8 cellular contexts compared by ENCODE assay signal in genomic region chr3:48466386-48467109, GRCh38. TPM values are rescaled to one million over a fixed set of nuclear protein-coding genes. Genes with fewer than 3 reads are reported as not detected.
DNase-seq lines count a peak whose midpoint lies in the region; ATAC-seq, FAIRE-seq and TF ChIP-seq lines count a peak whose summit lies in the region.

No MANE protein-coding gene starts in this region.

- H3K18ac ChIP-seq in IMR-90 (ENCODE audit: low read depth, low read length), result peak overlapping the region; percentile 10; the same call in 1 of the 2 replicates

- H3K27me3 ChIP-seq in IMR-90 (ENCODE audit: control insufficient read depth, insufficient read depth, low read length) (no peaks in the 10 kb centered on the region), right cardiac atrium (ENCODE audit: control insufficient read depth, insufficient read depth) (no peaks in the 10 kb centered on the region), small intestine (ENCODE audit: control insufficient read depth in 2 of 2, insufficient read depth in 2 of 2, low read length in 2 of 2) (no peaks in the 10 kb centered on the region)

- no peak for FAIRE-seq in small intestine (lab: Jason Lieb, UNC)

- peak overlapping the region; percentile 71 for H4K5ac ChIP-seq in IMR-90 (ENCODE audit: low read depth, low read length)

- H3K4me3 ChIP-seq in IMR-90 (ENCODE audit: insufficient read depth, low read depth, low read length), result peak overlapping the region; percentile 52
- H3K4me3 ChIP-seq in right cardiac atrium (ENCODE audit: low read length), result peak overlapping the region; percentile 54
- H3K4me3 ChIP-seq in small intestine (ENCODE audit: low read depth in 1 of 2, low read length in 2 of 2), result peak overlapping the region; percentile 52 to 70

- H3K36me3 Mint-ChIP-seq in activated naive CD8-positive, alpha-beta T cell treated with anti-CD3 and anti-CD28 coated beads for 36 hours, result peaks cover 40% of the 10 kb centered on the region

- no peak for TF ChIP-seq POLR2A in IMR-90 (IDR thresholded peaks at IDR 0.05; ENCODE audit: low read depth, low read length)

- H3K36me3 ChIP-seq in IMR-90 (ENCODE audit: control insufficient read depth, insufficient read depth, low read length) (peaks cover 34% of the 10 kb centered on the region), small intestine (ENCODE audit: control insufficient read depth in 2 of 2, insufficient read depth in 2 of 2, low read length in 2 of 2) (no peaks in the 10 kb centered on the region)

- no peaks in the 10 kb centered on the region for H3K9me3 ChIP-seq in IMR-90 (ENCODE audit: control insufficient read depth, insufficient read depth, low read length)
- no peaks in the 10 kb centered on the region for H3K9me3 ChIP-seq in right cardiac atrium (ENCODE audit: control insufficient read depth, low read length)
- H3K9me3 ChIP-seq in small intestine (ENCODE audit: control insufficient read depth, low read depth), result no peaks in the 10 kb centered on the region

- TF ChIP-seq CTCF in IMR-90 (conservative IDR thresholded peaks at IDR 0.05; ENCODE audit: low read depth, low read length), result no peak

- H4K20me1 ChIP-seq in IMR-90 (ENCODE audit: insufficient read depth, low read length), result no peaks in the 10 kb centered on the region; the same call in 1 of the 2 replicates

- H3K9me1 ChIP-seq in IMR-90 (ENCODE audit: insufficient read depth, low read length), result peaks cover 8% of the 10 kb centered on the region; the same call in 1 of the 2 replicates

- POLR2A ChIA-PET in IMR-90 (lab: Charles Lee; ENCODE audit: unreplicated experiment), result no interaction called here

- no peaks in the 10 kb centered on the region for H3K9me3 Mint-ChIP-seq in activated naive CD8-positive, alpha-beta T cell treated with anti-CD3 and anti-CD28 coated beads for 36 hours

- H3K4me1 ChIP-seq in IMR-90 (ENCODE audit: control insufficient read depth, insufficient read depth, low read length) (peaks cover 19% of the 10 kb centered on the region), right cardiac atrium (ENCODE audit: control insufficient read depth, insufficient read depth, low read length) (peaks cover 5% of the 10 kb centered on the region), small intestine (ENCODE audit: control insufficient read depth in 2 of 2, insufficient read depth in 1 of 2, low read depth in 1 of 2, low read length in 1 of 2) (peaks cover 14 to 16% of the 10 kb centered on the region in 2 donors)

- CTCF ChIA-PET in IMR-90 (lab: Yijun Ruan, JAX), result interaction anchor here (0.6 kb wide), 1 partner anchor 39 kb away, joined by 3 read pairs; no protein-coding TSS in a partner anchor

- WGBS in IMR-90 (ENCODE audit: extremely low coverage in 2 of 2, insufficient read length in 1 of 2), 2 experiments, result 64% methylated on average over 14 of the region's 19 CpGs; no CpG with 5 or more reads in 1 of the 2 experiments
- WGBS in right cardiac atrium, result 27% methylated on average over 19 of the region's 19 CpGs
- WGBS in small intestine, 3 donors, result 6 to 19% (median 6%) methylated on average over 19 of the region's 19 CpGs

- no peaks in the 10 kb centered on the region for H3K27me3 Mint-ChIP-seq in activated naive CD8-positive, alpha-beta T cell treated with anti-CD3 and anti-CD28 coated beads for 36 hours

- peak overlapping the region; percentile 93 for H2AFZ ChIP-seq in IMR-90 (replicated peaks; ENCODE audit: low read length, poor library complexity)

- peak overlapping the region; percentile 93 for H2AK5ac ChIP-seq in IMR-90 (ENCODE audit: low read depth, low read length)

- peaks cover 45% of the 10 kb centered on the region for H3K4me1 Mint-ChIP-seq in activated naive CD8-positive, alpha-beta T cell treated with anti-CD3 and anti-CD28 coated beads for 36 hours

- intact Hi-C loops in IMR-90 (cut with micrococcal nuclease) (loop anchor here (5.0 kb wide), 1 partner anchor 221 kb away; the partner anchor contains the start of gene NCKIPSD), right cardiac atrium (cut with DNase I) (loop anchor here in 3 of 4 donors (5.0 kb wide), 2 partner anchors 36 to 81 kb away; partner anchors contain the start of gene SHISA5 (in 2 of the 3))

- ATAC-seq in IMR-90 (ENCODE audit: low read depth) (peak; percentile 2), right cardiac atrium (peak; percentile 2 to 25)

- peak overlapping the region; percentile 75 for H2BK120ac ChIP-seq in IMR-90 (ENCODE audit: low read depth, low read length)

- H3K23ac ChIP-seq in IMR-90 (ENCODE audit: low read depth, low read length), result peak overlapping the region; percentile 66

- H4K91ac ChIP-seq in IMR-90 (ENCODE audit: insufficient read depth, low read depth, low read length), result peak overlapping the region; percentile 99

- dilution Hi-C loops in IMR-90 (cut with HindIII; ENCODE audit: low sequenced_read_pairs, unreplicated experiment), result no loop called here

- no peak overlapping the region for H2BK20ac ChIP-seq in IMR-90 (ENCODE audit: low read depth, low read length)

- peak overlapping the region; percentile 94 for H3K14ac ChIP-seq in IMR-90 (replicated peaks; ENCODE audit: low read depth, low read length)

- peak overlapping the region; percentile 95 for H3K4me3 Mint-ChIP-seq in activated naive CD8-positive, alpha-beta T cell treated with anti-CD3 and anti-CD28 coated beads for 36 hours

- peak overlapping the region; percentile 91 for H3K4me2 ChIP-seq in IMR-90 (ENCODE audit: low read depth, low read length)

- peak overlapping the region; percentile 79 for H3K56ac ChIP-seq in IMR-90 (ENCODE audit: extremely low read depth, insufficient read depth, low read length)

- H3K9ac ChIP-seq in IMR-90 (ENCODE audit: low read depth, low read length), result peak overlapping the region; percentile 84

- TF ChIP-seq RAD21 in IMR-90 (IDR thresholded peaks at IDR 0.05; ENCODE audit: low read length), result no peak

- H4K8ac ChIP-seq in IMR-90 (ENCODE audit: low read depth in 2 of 2, low read length in 2 of 2), result peak overlapping the region; percentile 68 to 97

- peak overlapping the region; percentile 96 for H3K27ac Mint-ChIP-seq in activated naive CD8-positive, alpha-beta T cell treated with anti-CD3 and anti-CD28 coated beads for 36 hours

- H2AK9ac ChIP-seq in IMR-90 (replicated peaks; ENCODE audit: low read depth, low read length, poor library complexity), result peak overlapping the region; percentile 100

- BruUV-seq in IMR-90 (replicated peaks; lab: Mats Ljungman, UMichigan), result no TSS peak

- in situ Hi-C loops in IMR-90 (cut with MboI; ENCODE audit: low sequenced_read_pairs), result loop anchor here (5.0 to 10.0 kb wide), 2 partner anchors 91 to 198 kb away; partner anchors contain the start of genes CELSR3 and PFKFB4

- peak overlapping the region; percentile 92 for H3K27ac ChIP-seq in IMR-90 (ENCODE audit: insufficient read depth, low read length)
- H3K27ac ChIP-seq in right cardiac atrium (ENCODE audit: low read length), result peak overlapping the region; percentile 98
- peak overlapping the region; percentile 96 to 98 for H3K27ac ChIP-seq in small intestine (ENCODE audit: low read depth in 1 of 2, low read length in 1 of 2)

- peaks cover 0 to 52% of the 10 kb centered on the region in 2 experiments; a peak in 3 of 4 replicates for H3K79me1 ChIP-seq in IMR-90 (ENCODE audit: low read depth in 1 of 2, low read length in 2 of 2)

- H3K4ac ChIP-seq in IMR-90 (ENCODE audit: low read depth, low read length), result peak overlapping the region; percentile 96

- peak; percentile 37 for DNase-seq in NCI-H2029 (lab: John Stamatoyannopoulos, UW)
- no peak for DNase-seq in NCI-H2029 treated with DMSO at 0.1 percent for 48 hours (lab: John Stamatoyannopoulos, UW)
- DNase-seq in IMR-90, result no peak
- DNase-seq in activated naive CD8-positive, alpha-beta T cell treated with anti-CD3 and anti-CD28 coated beads for 36 hours, result peak; percentile 41
- DNase-seq in right cardiac atrium, result peak; percentile 51 to 71 (median 70)
- DNase-seq in small intestine, result peak; percentile 29
- no peak for DNase-seq in NCI-H2107 (lab: John Stamatoyannopoulos, UW)
- DNase-seq in NCI-H526 (lab: John Stamatoyannopoulos, UW), result no peak

- peak overlapping the region; percentile 98 for H2BK5ac ChIP-seq in IMR-90 (ENCODE audit: low read depth, low read length, poor library complexity, severe bottlenecking)

- peak overlapping the region; percentile 53; the same call in 1 of the 3 replicates for H2BK15ac ChIP-seq in IMR-90 (ENCODE audit: low read depth, low read length)

RNA-seq across cellular contexts. Expression of gene ATRIP, which starts 20.0 kb away (rescaled TPM):
- total RNA-seq in IMR-90 (2012; rRNA removed) (7.2 and 10.8 TPM in 2 replicates), right cardiac atrium (1 to 10 TPM; 4.0 to 5.2 (median 4.3) TPM)
- polyA plus RNA-seq in IMR-90 (2012; rRNA removed) (6.8 and 7.2 TPM in 2 replicates), right cardiac atrium (3.5 TPM), small intestine (1 to 10 TPM; 1.1 to 4.8 (median 1.6) TPM)
- 3.8 and 4.0 TPM in 2 replicates for polyA plus RNA-seq in IMR-90 (2012; cell fraction: cytosol; rRNA removed)
- 8.2 and 14.4 TPM in 2 replicates for polyA plus RNA-seq in IMR-90 (2012; cell fraction: nucleus; rRNA removed; ENCODE audit: low replicate concordance)
- total RNA-seq in activated naive CD8-positive, alpha-beta T cell treated with anti-CD3 and anti-CD28 coated beads for 36 hours, result 10 to 100 TPM; 17.3 to 17.9 TPM

RNA-seq across cellular contexts. Expression of gene TMA7, which starts 26.5 kb away (rescaled TPM):
- total RNA-seq in IMR-90 (2012; rRNA removed), result 81.9 and 131 TPM in 2 replicates
- 220 and 240 TPM in 2 replicates for polyA plus RNA-seq in IMR-90 (2012; rRNA removed)
- 76.2 and 162 TPM in 2 replicates for polyA plus RNA-seq in IMR-90 (2012; cell fraction: cytosol; rRNA removed)
- polyA plus RNA-seq in IMR-90 (2012; cell fraction: nucleus; rRNA removed; ENCODE audit: low replicate concordance), result 19.3 and 97.5 TPM in 2 replicates
- 100 to 1,000 TPM; 398 to 421 TPM for total RNA-seq in activated naive CD8-positive, alpha-beta T cell treated with anti-CD3 and anti-CD28 coated beads for 36 hours
- 100 to 1,000 TPM; 187 to 270 (median 216) TPM for total RNA-seq in right cardiac atrium
- polyA plus RNA-seq in right cardiac atrium, result 526 TPM
- 100 to 1,000 TPM; 431 to 744 (median 617) TPM for polyA plus RNA-seq in small intestine

RNA-seq across cellular contexts. Expression of gene CCDC51, which starts 26.6 kb away (rescaled TPM):
- total RNA-seq in IMR-90 (2012; rRNA removed) (15.3 and 16.1 TPM in 2 replicates), right cardiac atrium (10 to 100 TPM in 3 of 4 donors, 1 to 10 TPM in 1; 8.7 to 11.5 (median 11.1) TPM)
- polyA plus RNA-seq in IMR-90 (2012; rRNA removed) (11.0 TPM in 2 replicates), right cardiac atrium (11.2 TPM), small intestine (10 to 100 TPM; 11.1 to 22.6 (median 20.8) TPM)
- polyA plus RNA-seq in IMR-90 (2012; cell fraction: cytosol; rRNA removed), result 11.0 and 14.3 TPM in 2 replicates
- polyA plus RNA-seq in IMR-90 (2012; cell fraction: nucleus; rRNA removed; ENCODE audit: low replicate concordance), result 4.0 and 4.7 TPM in 2 replicates
- 10 to 100 TPM; 28.2 to 29.5 TPM for total RNA-seq in activated naive CD8-positive, alpha-beta T cell treated with anti-CD3 and anti-CD28 coated beads for 36 hours

RNA-seq across cellular contexts. Expression of gene PLXNB1, which starts 36.7 kb away (rescaled TPM):
- total RNA-seq in IMR-90 (2012; rRNA removed), result 5.2 and 9.2 TPM in 2 replicates
- 25.3 and 27.0 TPM in 2 replicates for polyA plus RNA-seq in IMR-90 (2012; rRNA removed)
- polyA plus RNA-seq in IMR-90 (2012; cell fraction: cytosol; rRNA removed), result 11.3 and 16.3 TPM in 2 replicates
- 156 and 317 TPM in 2 replicates for polyA plus RNA-seq in IMR-90 (2012; cell fraction: nucleus; rRNA removed; ENCODE audit: low replicate concordance)
- total RNA-seq in activated naive CD8-positive, alpha-beta T cell treated with anti-CD3 and anti-CD28 coated beads for 36 hours, result 1 to 10 TPM; 1.6 to 2.4 TPM
- total RNA-seq in right cardiac atrium, result 10 to 100 TPM; 49.4 to 84.5 (median 55.0) TPM
- polyA plus RNA-seq in right cardiac atrium, result 52.7 TPM
- 10 to 100 TPM; 56.5 to 61.7 (median 59.1) TPM for polyA plus RNA-seq in small intestine

RNA-seq across cellular contexts. Expression of gene SHISA5, which starts 37.4 kb away (rescaled TPM):
- total RNA-seq in IMR-90 (2012; rRNA removed) (82.3 and 88.6 TPM in 2 replicates), right cardiac atrium (10 to 100 TPM; 72.9 to 93.1 (median 76.2) TPM)
- polyA plus RNA-seq in IMR-90 (2012; rRNA removed) (162 and 181 TPM in 2 replicates), right cardiac atrium (57.0 TPM), small intestine (100 to 1,000 TPM in 1 of 3 donors, 10 to 100 TPM in 2; 68.2 to 135 (median 77.8) TPM)
- polyA plus RNA-seq in IMR-90 (2012; cell fraction: cytosol; rRNA removed), result 139 and 294 TPM in 2 replicates
- 81.3 and 139 TPM in 2 replicates for polyA plus RNA-seq in IMR-90 (2012; cell fraction: nucleus; rRNA removed; ENCODE audit: low replicate concordance)
- total RNA-seq in activated naive CD8-positive, alpha-beta T cell treated with anti-CD3 and anti-CD28 coated beads for 36 hours, result 10 to 100 TPM; 68.8 to 73.5 TPM

Comparison
In these comparisons a context has a peak if more than half of its experiments do, and no peak if none do; other contexts are left out.
1. DNase-seq: peak in NCI-H2029 (single experiment), activated naive CD8-positive, alpha-beta T cell treated with anti-CD3 and anti-CD28 coated beads for 36 hours (single experiment), right cardiac atrium (3 of 3) and small intestine (single experiment); none in NCI-H2029 treated with DMSO at 0.1 percent for 48 hours (single experiment), IMR-90 (single experiment), NCI-H2107 (single experiment) and NCI-H526 (0 of 2).
2. Peak in every context shown above with its lines, with median percentiles within 50 percentile points of each other: H3K27ac ChIP-seq and H3K4me3 ChIP-seq.